In the genomic region with DNA sequence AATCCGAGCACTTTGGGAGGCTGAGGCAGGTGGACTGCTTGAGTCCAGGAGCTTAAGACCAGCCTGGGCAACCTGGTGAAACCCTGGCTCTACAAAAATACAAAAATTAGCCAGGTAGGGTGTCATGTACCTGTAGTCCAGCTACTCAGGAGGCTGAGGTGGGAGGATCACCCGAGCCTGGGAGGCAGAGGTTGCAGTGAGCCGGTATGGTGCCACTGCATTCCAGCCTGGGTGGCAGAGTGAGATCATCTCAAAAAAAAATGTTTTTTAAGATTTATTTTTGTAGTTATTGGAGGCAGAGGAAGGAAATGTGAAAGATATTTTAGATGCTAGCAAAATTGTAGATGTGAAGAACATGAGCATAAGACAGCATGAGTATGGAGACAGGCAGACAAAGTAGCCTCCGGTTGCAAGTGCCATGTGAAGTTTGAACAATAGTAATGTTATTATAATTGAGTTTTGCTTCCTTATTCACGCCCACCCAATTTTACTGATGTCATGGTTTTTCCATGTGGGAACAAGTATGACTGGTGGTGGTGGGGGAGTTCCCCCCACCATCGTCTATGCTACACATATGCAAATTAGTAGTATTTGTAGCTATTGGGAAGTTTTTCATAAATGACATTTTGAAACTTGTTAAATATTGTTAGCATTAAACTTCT, we compare ENCODE assay signal across 9 cellular contexts. TPM values are rescaled to one million over a fixed set of nuclear protein-coding genes. Genes with fewer than 3 reads are reported as not detected.
DNase-seq lines count a peak whose midpoint lies in the region; ATAC-seq and TF ChIP-seq lines count a peak whose summit lies in the region.
"Had no signal": no experiment of that assay in that cellular context is flagged by ENCODE, and none has a peak within 500 bp of the region (broad histone marks: within the 10 kb centered on the region; RNA-seq: fewer than 3 reads in every experiment).

No MANE protein-coding gene starts in this region.

- no peak overlapping the region for H3K4me3 Mint-ChIP-seq in osteocyte (ENCODE audit: unreplicated experiment)

- no peaks in the 10 kb centered on the region for H3K9me3 Mint-ChIP-seq in osteocyte (ENCODE audit: unreplicated experiment)

- peaks cover 1% of the 10 kb centered on the region for H3K4me1 Mint-ChIP-seq in osteocyte (ENCODE audit: unreplicated experiment)

- TF ChIP-seq CTCF in osteocyte (IDR thresholded peaks at IDR 0.05) = no peak

- H3K36me3 Mint-ChIP-seq in osteocyte (ENCODE audit: unreplicated experiment) = peaks cover 26% of the 10 kb centered on the region

- no peaks in the 10 kb centered on the region for H3K27me3 Mint-ChIP-seq in osteocyte (ENCODE audit: unreplicated experiment)

- DNase-seq in activated T-cell treated with anti-CD3 and anti-CD28 coated beads for 4 hours = peak; percentile 73
- DNase-seq in stimulated activated CD4-positive, alpha-beta T cell treated with anti-CD3 and anti-CD28 coated beads, Interleukin-4, amount 100 ng/mL, for 1 hour = peak; percentile 14
- no peak for DNase-seq in central memory CD4-positive, alpha-beta T cell
- no peak for DNase-seq in osteocyte (ENCODE audit: extremely low spot score, unreplicated experiment)
- DNase-seq in HuH-7.5 (ENCODE audit: low spot score) = no peak
- DNase-seq: anterior cingulate cortex, Right ventricle myocardium superior had no signal

- no peak overlapping the region for H3K27ac Mint-ChIP-seq in osteocyte (ENCODE audit: unreplicated experiment)

- ATAC-seq in GM18520 (IDR thresholded peaks at IDR 0.05; ENCODE audit: unreplicated experiment) (peak; percentile 59), GM21723 (IDR thresholded peaks at IDR 0.05; ENCODE audit: unreplicated experiment) (peak; percentile 74)

RNA-seq across cellular contexts. Expression of a gene that starts 18.0 kb away (rescaled TPM):
- total RNA-seq in osteocyte = 7.1 and 7.9 TPM in 2 replicates

Comparison
In these comparisons a context has a peak if more than half of its experiments do, and no peak if none do; other contexts are left out.
1. DNase-seq: peak in activated T-cell treated with anti-CD3 and anti-CD28 coated beads for 4 hours (single experiment) and stimulated activated CD4-positive, alpha-beta T cell treated with anti-CD3 and anti-CD28 coated beads, Interleukin-4, amount 100 ng/mL, for 1 hour (single experiment); none in central memory CD4-positive, alpha-beta T cell (single experiment), osteocyte (single experiment) and HuH-7.5 (single experiment).